In genomic region chr16:8855051-8855786, GRCh38 we compare ENCODE assay signal across 12 cellular contexts. TPM values are rescaled to one million over a fixed set of nuclear protein-coding genes. Genes with fewer than 3 reads are reported as not detected.
DNase-seq lines count a peak whose midpoint lies in the region; ATAC-seq, FAIRE-seq and TF ChIP-seq lines count a peak whose summit lies in the region.
"Had no signal": no experiment of that assay in that cellular context is flagged by ENCODE, and none has a peak within 500 bp of the region (broad histone marks: within the 10 kb centered on the region; RNA-seq: fewer than 3 reads in every experiment).

No MANE protein-coding gene starts in this region.

- DNase-seq in activated CD8-positive, alpha-beta memory T cell treated with anti-CD3 and anti-CD28 coated beads, Interleukin-2, amount 50 U/mL, for 4 hours: peak; percentile 14
- DNase-seq in activated CD8-positive, alpha-beta memory T cell treated with anti-CD3 and anti-CD28 coated beads for 24 hours: no peak
- DNase-seq in OCI-M1 (lab: John Stamatoyannopoulos, UW) (peak; percentile 39), H1 (ENCODE audit: low read depth in 1 of 2, low spot score in 2 of 2) (peak in 1 of 2 experiments; percentile 61), sciatic nerve (ENCODE audit: low spot score) (peak; percentile 49), mesendoderm (no peak), H54 (ENCODE audit: insufficient read length, low spot score) (no peak)
- DNase-seq: islet precursor cell had no signal

- CTCF ChIA-PET in H1 (lab: Charles Lee; ENCODE audit: partially characterized antibody): interaction anchor here (0.6 to 8.8 kb wide), 9 partner anchors 12 to 76 kb away, joined by 3 to 90 read pairs (median 3); partner anchors contain the start of gene CARHSP1

- H3K4me3 ChIP-seq in H1 (ENCODE audit: extremely low read depth in 1 of 4, insufficient read depth in 2 of 4, low read depth in 3 of 4, low read length in 4 of 4) (no peak overlapping the region), mesendoderm (ENCODE audit: low read length) (no peak overlapping the region)
- H3K4me3 ChIP-seq: SJSA1 had no signal

- H2BK12ac ChIP-seq in H1 (ENCODE audit: low read depth, low read length): no peak overlapping the region

- ATAC-seq in sciatic nerve (no peak), HG02759 (IDR thresholded peaks at IDR 0.05; ENCODE audit: unreplicated experiment) (no peak)

- WGBS in H1 (ENCODE audit: extremely low coverage in 1 of 2, insufficient coverage in 1 of 2, insufficient read length in 1 of 2, insufficient replicate concordance in 2 of 2, low coverage in 1 of 2, low lambda C conversion rate in 2 of 2, missing lambda C conversion rate in 1 of 2), 2 experiments: 78% methylated on average over 11 of the region's 11 CpGs; no CpG with 5 or more reads in 1 of the 2 experiments
- WGBS in mesendoderm (ENCODE audit: extremely low coverage, insufficient coverage, low lambda C conversion rate): no CpG with 5 or more reads among the region's 11 CpGs

- H3K9me3 ChIP-seq in H1 (ENCODE audit: insufficient read depth in 2 of 2, low read depth in 1 of 2, low read length in 1 of 2): no peaks in the 10 kb centered on the region
- H3K9me3 ChIP-seq: SJSA1 had no signal

- TF ChIP-seq RAD21 in H1 (IDR thresholded peaks at IDR 0.05 in 1 of 2, conservative IDR thresholded peaks at IDR 0.05 in 1 of 2; ENCODE audit: low read depth in 2 of 2, low read length in 2 of 2): peak; percentile 20 to 25; a peak in 3 of 4 replicates

- H2BK15ac ChIP-seq in H1 (ENCODE audit: low read length): no peak overlapping the region
- H2BK15ac ChIP-seq in mesendoderm (replicated peaks; ENCODE audit: low read depth): no peak overlapping the region

- FAIRE-seq in H1 (lab: Jason Lieb, UNC): no peak
- FAIRE-seq in H54 (lab: Jason Lieb, UNC): no peak
- FAIRE-seq: GM18507 had no signal

- no peak overlapping the region for H2AFZ ChIP-seq in H1 (ENCODE audit: low read length)

- peaks cover 21% of the 10 kb centered on the region for H3K79me1 ChIP-seq in H1 (ENCODE audit: low read depth, low read length)
- H3K79me1 ChIP-seq in mesendoderm (ENCODE audit: low read length): peaks cover 9% of the 10 kb centered on the region

- no peaks in the 10 kb centered on the region for H3K27me3 ChIP-seq in H1 (replicated peaks in 1 of 4; ENCODE audit: control insufficient read depth in 3 of 4, extremely low read depth in 1 of 4, insufficient read depth in 3 of 4, low read length in 3 of 4)
- H3K27me3 ChIP-seq in mesendoderm (ENCODE audit: insufficient read depth, low read length, poor library complexity): no peaks in the 10 kb centered on the region
- H3K27me3 ChIP-seq: SJSA1 had no signal

- no peaks in the 10 kb centered on the region for H3K23me2 ChIP-seq in H1 (ENCODE audit: low read depth, low read length)

- H3K79me2 ChIP-seq in H1 (ENCODE audit: control insufficient read depth in 1 of 2, insufficient read depth in 2 of 2, low read length in 2 of 2): peaks cover 3 to 25% of the 10 kb centered on the region in 2 experiments; a peak in 3 of 4 replicates
- H3K79me2 ChIP-seq in mesendoderm (ENCODE audit: control insufficient read depth, insufficient read depth, low read length): peaks cover 14% of the 10 kb centered on the region

- TF ChIP-seq CTCF in H1 (IDR thresholded peaks at IDR 0.05; ENCODE audit: control extremely low read depth in 1 of 3, insufficient read depth in 1 of 3, low read depth in 1 of 3, low read length in 3 of 3): peak; percentile 16 to 31 (median 29); a peak in 2 of 4 replicates

- H3K56ac ChIP-seq in H1 (replicated peaks; ENCODE audit: insufficient read length, low read depth, low read length): no peak overlapping the region
- H3K56ac ChIP-seq in mesendoderm (ENCODE audit: low read length): no peak overlapping the region

- H3K23ac ChIP-seq in H1 (ENCODE audit: insufficient read length) (no peak overlapping the region), mesendoderm (ENCODE audit: low read length) (no peak overlapping the region)

- intact Hi-C loops in sciatic nerve (cut with DNase I): no loop called here

- peaks cover 33 to 91% (median 47%) of the 10 kb centered on the region in 4 experiments for H3K36me3 ChIP-seq in H1 (ENCODE audit: control insufficient read depth in 2 of 4, insufficient read depth in 4 of 4, low read length in 3 of 4)
- peaks cover 10% of the 10 kb centered on the region for H3K36me3 ChIP-seq in mesendoderm (ENCODE audit: control insufficient read depth, insufficient read depth, low read length)

- no peak overlapping the region for H3K14ac ChIP-seq in H1 (ENCODE audit: insufficient read length)

- no peak overlapping the region for H4K5ac ChIP-seq in H1 (ENCODE audit: insufficient read length, low read depth, low read length)
- no peak overlapping the region for H4K5ac ChIP-seq in mesendoderm (ENCODE audit: low read length)

- H3K18ac ChIP-seq in H1 (ENCODE audit: extremely low read depth, low read length): no peak overlapping the region
- H3K18ac ChIP-seq in mesendoderm (ENCODE audit: low read length): no peak overlapping the region

- H3K4ac ChIP-seq in H1 (replicated peaks; ENCODE audit: insufficient read length, low read depth, low read length): no peak overlapping the region
- H3K4ac ChIP-seq in mesendoderm (ENCODE audit: low read depth, low read length): no peak overlapping the region

- H3K27ac ChIP-seq in H1 (ENCODE audit: low read depth, low read length) (no peak overlapping the region), mesendoderm (ENCODE audit: low read depth, low read length) (no peak overlapping the region)
- H3K27ac ChIP-seq: SJSA1 had no signal

- POLR2A ChIA-PET in H1 (lab: Charles Lee; ENCODE audit: partially characterized antibody): interaction anchor here (0.7 to 24.4 kb wide), 6 partner anchors 13 to 108 kb away, joined by 3 to 456 read pairs (median 4); partner anchors contain the start of genes CARHSP1, LITAFD and USP7

- TF ChIP-seq POLR2A in H1 (IDR thresholded peaks at IDR 0.05; ENCODE audit: control extremely low read depth in 1 of 2, low read depth in 2 of 2, low read length in 2 of 2) (0 out of 3 replicates have a peak, but pooled peaks of 1 of the 2 experiments have one; percentile 35), H54 (IDR thresholded peaks at IDR 0.05; ENCODE audit: low read depth, low read length) (no peak)

- H3K9ac ChIP-seq in H1 (replicated peaks in 1 of 4; ENCODE audit: extremely low read depth in 1 of 4, low read depth in 3 of 4, low read length in 3 of 4) (no peak overlapping the region), mesendoderm (ENCODE audit: low read length) (no peak overlapping the region)

- H4K20me1 ChIP-seq in H1 (replicated peaks in 1 of 2; ENCODE audit: control insufficient read depth in 1 of 2, insufficient read depth in 2 of 2, low read length in 2 of 2): peaks cover 20 to 26% of the 10 kb centered on the region in 2 experiments

- H4K91ac ChIP-seq in H1 (replicated peaks; ENCODE audit: insufficient read length, low read length): no peak overlapping the region

- H4K8ac ChIP-seq in H1 (ENCODE audit: extremely low read depth, insufficient read depth, low read length): no peak overlapping the region
- no peak overlapping the region for H4K8ac ChIP-seq in mesendoderm (ENCODE audit: low read depth, low read length)

- H3K4me2 ChIP-seq in H1 (ENCODE audit: insufficient read depth in 1 of 2, low read depth in 2 of 2, low read length in 2 of 2) (no peak overlapping the region), mesendoderm (ENCODE audit: low read length) (no peak overlapping the region)

- no peak overlapping the region for H2BK120ac ChIP-seq in H1 (replicated peaks; ENCODE audit: low read depth, low read length)
- H2BK120ac ChIP-seq in mesendoderm (ENCODE audit: low read depth, low read length): no peak overlapping the region

- no peak for TF ChIP-seq EP300 in H1 (IDR thresholded peaks at IDR 0.05; ENCODE audit: borderline replicate concordance in 1 of 2, low read depth in 2 of 2, low read length in 2 of 2)

- H2BK5ac ChIP-seq in H1 (ENCODE audit: low read depth, low read length) (no peak overlapping the region), mesendoderm (ENCODE audit: low read length) (no peak overlapping the region)

- H2BK20ac ChIP-seq in H1 (ENCODE audit: low read length): no peak overlapping the region

- H2AK5ac ChIP-seq in H1 (ENCODE audit: low read depth, low read length): no peak overlapping the region
- no peak overlapping the region for H2AK5ac ChIP-seq in mesendoderm (ENCODE audit: low read length)

- peaks cover 0 to 14% (median 5%) of the 10 kb centered on the region in 4 experiments; a peak in 5 of 7 replicates for H3K4me1 ChIP-seq in H1 (replicated peaks in 1 of 4; ENCODE audit: control insufficient read depth in 3 of 4, insufficient read depth in 4 of 4, low read length in 3 of 4)
- H3K4me1 ChIP-seq in mesendoderm (ENCODE audit: control insufficient read depth, low read depth, low read length): no peaks in the 10 kb centered on the region

RNA-seq across cellular contexts. Expression of gene CARHSP1, which starts 13.6 kb away (rescaled TPM):
- 300 and 326 TPM in 2 replicates for total RNA-seq in H1 (2021; fragmentation: NEBNext Ultra II Directional; extraction: Animal tissue kit (Norgen Biotek cat#: 25700))
- polyA plus RNA-seq in H1 (2011; rRNA removed): 292 and 364 TPM in 2 replicates
- polyA plus RNA-seq in H1 (2011; cell fraction: cytosol; rRNA removed): 283 TPM
- 318 TPM for polyA plus RNA-seq in H1 (2011; cell fraction: nucleus; rRNA removed)
- polyA plus RNA-seq in H1 (2012, experiment 1 of 2): 259 to 418 TPM (median 380 TPM) in 4 replicates
- 407 TPM for polyA plus RNA-seq in H1 (2012, experiment 2 of 2)
- polyA plus RNA-seq in H1 (2013, experiment 1 of 2): 117 TPM
- 115 TPM for polyA plus RNA-seq in H1 (2013, experiment 2 of 2)
- polyA minus RNA-seq in H1 (2011; rRNA and poly(A)+ RNA removed): 252 and 270 TPM in 2 replicates
- polyA minus RNA-seq in H1 (2011; cell fraction: cytosol; rRNA and poly(A)+ RNA removed): 191 TPM
- polyA minus RNA-seq in H1 (2011; cell fraction: nucleus; rRNA and poly(A)+ RNA removed): 137 TPM
- 118 TPM for total RNA-seq in sciatic nerve
- polyA plus RNA-seq in mesendoderm (2013, experiment 1 of 2): 81.0 TPM
- polyA plus RNA-seq in mesendoderm (2013, experiment 2 of 2): 79.6 TPM

RNA-seq across cellular contexts. Expression of gene LITAFD, which starts 26.9 kb away (rescaled TPM):
- total RNA-seq in H1 (2021; fragmentation: NEBNext Ultra II Directional; extraction: Animal tissue kit (Norgen Biotek cat#: 25700)): not detected in 2 replicates
- not detected in 2 replicates for polyA plus RNA-seq in H1 (2011; rRNA removed)
- not detected for polyA plus RNA-seq in H1 (2011; cell fraction: cytosol; rRNA removed)
- not detected for polyA plus RNA-seq in H1 (2011; cell fraction: nucleus; rRNA removed)
- not detected in 4 replicates for polyA plus RNA-seq in H1 (2012, experiment 1 of 2)
- polyA plus RNA-seq in H1 (2012, experiment 2 of 2): not detected
- not detected for polyA plus RNA-seq in H1 (2013, experiment 1 of 2)
- not detected for polyA plus RNA-seq in H1 (2013, experiment 2 of 2)
- not detected in 2 replicates for polyA minus RNA-seq in H1 (2011; rRNA and poly(A)+ RNA removed)
- not detected for polyA minus RNA-seq in H1 (2011; cell fraction: cytosol; rRNA and poly(A)+ RNA removed)
- not detected for polyA minus RNA-seq in H1 (2011; cell fraction: nucleus; rRNA and poly(A)+ RNA removed)
- total RNA-seq in sciatic nerve: not detected
- not detected for polyA plus RNA-seq in mesendoderm (2013, experiment 1 of 2)
- polyA plus RNA-seq in mesendoderm (2013, experiment 2 of 2): not detected
- total RNA-seq: endothelial cell of umbilical vein, SJSA1 had no signal
- polyA plus RNA-seq: endothelial cell of umbilical vein had no signal

RNA-seq across cellular contexts. Expression of gene PMM2, which starts 57.6 kb away (rescaled TPM):
- 47.0 and 49.4 TPM in 2 replicates for total RNA-seq in H1 (2021; fragmentation: NEBNext Ultra II Directional; extraction: Animal tissue kit (Norgen Biotek cat#: 25700))
- 26.2 and 40.0 TPM in 2 replicates for polyA plus RNA-seq in H1 (2011; rRNA removed)
- 30.8 TPM for polyA plus RNA-seq in H1 (2011; cell fraction: cytosol; rRNA removed)
- 27.0 TPM for polyA plus RNA-seq in H1 (2011; cell fraction: nucleus; rRNA removed)
- 37.0 to 41.9 TPM (median 40.4 TPM) in 4 replicates for polyA plus RNA-seq in H1 (2012, experiment 1 of 2)
- 33.6 TPM for polyA plus RNA-seq in H1 (2012, experiment 2 of 2)
- polyA plus RNA-seq in H1 (2013, experiment 1 of 2): 47.0 TPM
- polyA plus RNA-seq in H1 (2013, experiment 2 of 2): 45.2 TPM
- 15.1 TPM in 2 replicates for polyA minus RNA-seq in H1 (2011; rRNA and poly(A)+ RNA removed)
- 23.6 TPM for polyA minus RNA-seq in H1 (2011; cell fraction: cytosol; rRNA and poly(A)+ RNA removed)
- 22.8 TPM for polyA minus RNA-seq in H1 (2011; cell fraction: nucleus; rRNA and poly(A)+ RNA removed)
- total RNA-seq in sciatic nerve: 45.4 TPM
- 59.3 TPM for polyA plus RNA-seq in mesendoderm (2013, experiment 1 of 2)
- polyA plus RNA-seq in mesendoderm (2013, experiment 2 of 2): 57.4 TPM

RNA-seq across cellular contexts. Expression of gene TMEM186, which starts 57.8 kb away (rescaled TPM):
- 13.1 and 14.3 TPM in 2 replicates for total RNA-seq in H1 (2021; fragmentation: NEBNext Ultra II Directional; extraction: Animal tissue kit (Norgen Biotek cat#: 25700))
- polyA plus RNA-seq in H1 (2011; rRNA removed): 10.5 and 13.1 TPM in 2 replicates
- polyA plus RNA-seq in H1 (2011; cell fraction: cytosol; rRNA removed): 14.6 TPM
- polyA plus RNA-seq in H1 (2011; cell fraction: nucleus; rRNA removed): 9.6 TPM
- 17.3 to 18.4 TPM (median 17.8 TPM) in 4 replicates for polyA plus RNA-seq in H1 (2012, experiment 1 of 2)
- polyA plus RNA-seq in H1 (2012, experiment 2 of 2): 6.8 TPM
- polyA plus RNA-seq in H1 (2013, experiment 1 of 2): 9.0 TPM
- 9.3 TPM for polyA plus RNA-seq in H1 (2013, experiment 2 of 2)
- polyA minus RNA-seq in H1 (2011; rRNA and poly(A)+ RNA removed): 14.3 and 15.0 TPM in 2 replicates
- 6.2 TPM for polyA minus RNA-seq in H1 (2011; cell fraction: cytosol; rRNA and poly(A)+ RNA removed)
- polyA minus RNA-seq in H1 (2011; cell fraction: nucleus; rRNA and poly(A)+ RNA removed): 7.2 TPM
- total RNA-seq in sciatic nerve: 8.1 TPM
- 5.5 TPM for polyA plus RNA-seq in mesendoderm (2013, experiment 1 of 2)
- polyA plus RNA-seq in mesendoderm (2013, experiment 2 of 2): 6.0 TPM

Comparison
In these comparisons a context has a peak if more than half of its experiments do, and no peak if none do; other contexts are left out.
1. DNase-seq: peak in activated CD8-positive, alpha-beta memory T cell treated with anti-CD3 and anti-CD28 coated beads, Interleukin-2, amount 50 U/mL, for 4 hours (single experiment), OCI-M1 (single experiment) and sciatic nerve (single experiment); none in activated CD8-positive, alpha-beta memory T cell treated with anti-CD3 and anti-CD28 coated beads for 24 hours (single experiment), mesendoderm (single experiment) and H54 (single experiment).